1 cellular context compared by ENCODE assay signal in the genomic region with DNA sequence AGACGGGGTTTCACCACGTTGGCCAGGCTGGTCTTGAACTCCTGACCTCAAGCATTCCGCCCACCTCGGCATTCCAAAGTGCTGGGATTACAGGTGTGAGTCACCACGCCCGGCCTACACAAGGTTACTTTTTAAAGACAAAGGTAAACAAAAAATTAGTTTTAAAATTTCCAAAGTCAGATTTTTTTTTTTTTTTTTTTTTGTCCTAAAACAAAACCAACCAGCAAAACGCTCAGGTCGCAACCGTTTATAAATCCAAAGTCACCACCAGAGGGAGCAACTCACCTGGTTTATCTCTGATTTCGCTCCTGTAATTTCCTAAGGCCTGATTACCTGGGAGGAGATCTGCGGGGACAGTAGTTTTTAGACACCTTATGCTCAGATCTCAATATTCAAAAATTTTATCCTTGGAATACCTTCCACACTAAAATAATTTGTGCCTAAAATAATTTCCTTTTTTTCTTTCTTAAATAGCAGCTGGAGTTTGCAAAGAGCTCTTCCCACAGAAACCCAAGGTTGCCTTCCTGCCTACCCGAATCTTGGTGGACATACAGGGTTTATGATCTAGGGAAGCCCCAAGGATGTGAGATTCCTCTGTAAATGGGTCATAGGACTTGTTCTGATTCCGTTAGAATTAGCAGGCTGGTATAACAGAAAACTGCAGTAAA.
TF ChIP-seq lines count a peak whose summit lies in the region.

No MANE protein-coding gene starts in this region.

TF ChIP-seq in HCT116, 20 proteins besides CTCF, POLR2A, EP300 and RAD21 (continued from another document):
- TF ChIP-seq REST (IDR thresholded peaks at IDR 0.05; ENCODE audit: low read depth) (no peak), CEBPB (IDR thresholded peaks at IDR 0.05; ENCODE audit: low read depth) (no peak), EZH2 (IDR thresholded peaks at IDR 0.05) (no peak), EZH2phosphoT487 (IDR thresholded peaks at IDR 0.05; ENCODE audit: borderline replicate concordance) (no peak), JUND (IDR thresholded peaks at IDR 0.05) (no peak), MAX (IDR thresholded peaks at IDR 0.05) (no peak), SRF (IDR thresholded peaks at IDR 0.05; ENCODE audit: low read depth) (no peak)
TF ChIP-seq in HCT116: peak in this region for 0.
